In genomic region chr6:167669870-167670802, GRCh38 we compare ENCODE assay signal across 1 cellular context.
TF ChIP-seq lines count a peak whose summit lies in the region.

No MANE protein-coding gene starts in this region.

TF ChIP-seq in HepG2, 621 proteins besides CTCF, POLR2A, EP300 and RAD21 (continued from another document and continues in another):
- TF ChIP-seq, protein P1, sequence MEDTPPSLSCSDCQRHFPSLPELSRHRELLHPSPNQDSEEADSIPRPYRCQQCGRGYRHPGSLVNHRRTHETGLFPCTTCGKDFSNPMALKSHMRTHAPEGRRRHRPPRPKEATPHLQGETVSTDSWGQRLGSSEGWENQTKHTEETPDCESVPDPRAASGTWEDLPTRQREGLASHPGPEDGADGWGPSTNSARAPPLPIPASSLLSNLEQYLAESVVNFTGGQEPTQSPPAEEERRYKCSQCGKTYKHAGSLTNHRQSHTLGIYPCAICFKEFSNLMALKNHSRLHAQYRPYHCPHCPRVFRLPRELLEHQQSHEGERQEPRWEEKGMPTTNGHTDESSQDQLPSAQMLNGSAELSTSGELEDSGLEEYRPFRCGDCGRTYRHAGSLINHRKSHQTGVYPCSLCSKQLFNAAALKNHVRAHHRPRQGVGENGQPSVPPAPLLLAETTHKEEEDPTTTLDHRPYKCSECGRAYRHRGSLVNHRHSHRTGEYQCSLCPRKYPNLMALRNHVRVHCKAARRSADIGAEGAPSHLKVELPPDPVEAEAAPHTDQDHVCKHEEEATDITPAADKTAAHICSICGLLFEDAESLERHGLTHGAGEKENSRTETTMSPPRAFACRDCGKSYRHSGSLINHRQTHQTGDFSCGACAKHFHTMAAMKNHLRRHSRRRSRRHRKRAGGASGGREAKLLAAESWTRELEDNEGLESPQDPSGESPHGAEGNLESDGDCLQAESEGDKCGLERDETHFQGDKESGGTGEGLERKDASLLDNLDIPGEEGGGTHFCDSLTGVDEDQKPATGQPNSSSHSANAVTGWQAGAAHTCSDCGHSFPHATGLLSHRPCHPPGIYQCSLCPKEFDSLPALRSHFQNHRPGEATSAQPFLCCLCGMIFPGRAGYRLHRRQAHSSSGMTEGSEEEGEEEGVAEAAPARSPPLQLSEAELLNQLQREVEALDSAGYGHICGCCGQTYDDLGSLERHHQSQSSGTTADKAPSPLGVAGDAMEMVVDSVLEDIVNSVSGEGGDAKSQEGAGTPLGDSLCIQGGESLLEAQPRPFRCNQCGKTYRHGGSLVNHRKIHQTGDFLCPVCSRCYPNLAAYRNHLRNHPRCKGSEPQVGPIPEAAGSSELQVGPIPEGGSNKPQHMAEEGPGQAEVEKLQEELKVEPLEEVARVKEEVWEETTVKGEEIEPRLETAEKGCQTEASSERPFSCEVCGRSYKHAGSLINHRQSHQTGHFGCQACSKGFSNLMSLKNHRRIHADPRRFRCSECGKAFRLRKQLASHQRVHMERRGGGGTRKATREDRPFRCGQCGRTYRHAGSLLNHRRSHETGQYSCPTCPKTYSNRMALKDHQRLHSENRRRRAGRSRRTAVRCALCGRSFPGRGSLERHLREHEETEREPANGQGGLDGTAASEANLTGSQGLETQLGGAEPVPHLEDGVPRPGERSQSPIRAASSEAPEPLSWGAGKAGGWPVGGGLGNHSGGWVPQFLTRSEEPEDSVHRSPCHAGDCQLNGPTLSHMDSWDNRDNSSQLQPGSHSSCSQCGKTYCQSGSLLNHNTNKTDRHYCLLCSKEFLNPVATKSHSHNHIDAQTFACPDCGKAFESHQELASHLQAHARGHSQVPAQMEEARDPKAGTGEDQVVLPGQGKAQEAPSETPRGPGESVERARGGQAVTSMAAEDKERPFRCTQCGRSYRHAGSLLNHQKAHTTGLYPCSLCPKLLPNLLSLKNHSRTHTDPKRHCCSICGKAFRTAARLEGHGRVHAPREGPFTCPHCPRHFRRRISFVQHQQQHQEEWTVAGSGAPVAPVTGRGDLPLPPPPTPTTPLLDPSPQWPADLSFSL (CRISPR knock-in tag; IDR thresholded peaks at IDR 0.05), result 0 out of 2 replicates have a peak, but pooled peaks have one; percentile 43
- TF ChIP-seq ATF7-NPFF (CRISPR knock-in tag; IDR thresholded peaks at IDR 0.05; ENCODE audit: low read depth) (no peak), CEBPB (IDR thresholded peaks at IDR 0.05; ENCODE audit: borderline replicate concordance, low read depth, low read length) (peak; percentile 2; the same call in 1 of the 2 replicates), HNF4G (IDR thresholded peaks at IDR 0.05; ENCODE audit: borderline replicate concordance, low read depth, low read length) (no peak), HNF4G (CRISPR knock-in tag; IDR thresholded peaks at IDR 0.05; ENCODE audit: borderline replicate concordance, low read depth) (no peak), SAFB2 (CRISPR knock-in tag; IDR thresholded peaks at IDR 0.05; ENCODE audit: borderline replicate concordance, low read depth) (0 out of 2 replicates have a peak, but pooled peaks have one; percentile 35), MED1 (CRISPR knock-in tag; IDR thresholded peaks at IDR 0.05) (peak; percentile 27), ZNF772 (CRISPR knock-in tag; IDR thresholded peaks at IDR 0.05) (peak; percentile 27; the same call in 1 of the 2 replicates), ZNF768 (CRISPR knock-in tag; IDR thresholded peaks at IDR 0.05) (peak; percentile 25; the same call in 1 of the 2 replicates), GTF2F1 (IDR thresholded peaks at IDR 0.05; ENCODE audit: low read length) (no peak), DNMT3B (CRISPR knock-in tag; conservative IDR thresholded peaks at IDR 0.05) (no peak), ZNF563 (CRISPR knock-in tag; IDR thresholded peaks at IDR 0.05) (peak; percentile 51; the same call in 1 of the 2 replicates), HOXA5 (CRISPR knock-in tag; IDR thresholded peaks at IDR 0.05) (no peak), HES4 (CRISPR knock-in tag; IDR thresholded peaks at IDR 0.05; ENCODE audit: borderline replicate concordance) (peak; percentile 29), ARNT2 (CRISPR knock-in tag; IDR thresholded peaks at IDR 0.05; ENCODE audit: low read depth) (no peak), ZNF552 (CRISPR knock-in tag; IDR thresholded peaks at IDR 0.05; ENCODE audit: borderline replicate concordance) (no peak), FOXM1 (CRISPR knock-in tag; IDR thresholded peaks at IDR 0.05) (no peak), MXD4 (CRISPR knock-in tag; IDR thresholded peaks at IDR 0.05) (no peak), EEA1 (CRISPR knock-in tag; IDR thresholded peaks at IDR 0.05; ENCODE audit: borderline replicate concordance) (0 out of 2 replicates have a peak, but pooled peaks have one; percentile 46), ZMAT3 (CRISPR knock-in tag; conservative IDR thresholded peaks at IDR 0.05) (0 out of 2 replicates have a peak, but pooled peaks have one; percentile 30), ZBED4 (CRISPR knock-in tag; IDR thresholded peaks at IDR 0.05; ENCODE audit: borderline replicate concordance) (no peak), BRD4 (CRISPR knock-in tag; IDR thresholded peaks at IDR 0.05) (peak; percentile 72), ZC3H4 (CRISPR knock-in tag; IDR thresholded peaks at IDR 0.05; ENCODE audit: borderline replicate concordance) (no peak), ZMYM3 (CRISPR knock-in tag; IDR thresholded peaks at IDR 0.05) (no peak), TBX2 (CRISPR knock-in tag; IDR thresholded peaks at IDR 0.05; ENCODE audit: borderline replicate concordance) (no peak; the same call in none of the 2 replicates), CBX5 (CRISPR knock-in tag; IDR thresholded peaks at IDR 0.05; ENCODE audit: borderline replicate concordance) (peak; percentile 13; the same call in 1 of the 2 replicates), ZNF558 (CRISPR knock-in tag; IDR thresholded peaks at IDR 0.05; ENCODE audit: borderline replicate concordance) (no peak), HNF4A (CRISPR knock-in tag; IDR thresholded peaks at IDR 0.05) (0 out of 2 replicates have a peak, but pooled peaks have one; percentile 8), ZNF781 (CRISPR knock-in tag; IDR thresholded peaks at IDR 0.05; ENCODE audit: borderline replicate concordance, not compliant biosample characterization) (no peak), ZNF225 (CRISPR knock-in tag; IDR thresholded peaks at IDR 0.05) (peak; percentile 64; the same call in 1 of the 2 replicates), ZNF567 (CRISPR knock-in tag; IDR thresholded peaks at IDR 0.05; ENCODE audit: borderline replicate concordance) (0 out of 2 replicates have a peak, but pooled peaks have one; percentile 53), RFXAP (CRISPR knock-in tag; IDR thresholded peaks at IDR 0.05; ENCODE audit: borderline replicate concordance) (0 out of 2 replicates have a peak, but pooled peaks have one; percentile 26), HOXA3 (CRISPR knock-in tag; IDR thresholded peaks at IDR 0.05) (peak; percentile 42; the same call in 1 of the 2 replicates), MBNL3 (CRISPR knock-in tag; conservative IDR thresholded peaks at IDR 0.05) (no peak), KLF16 (CRISPR knock-in tag; IDR thresholded peaks at IDR 0.05) (no peak), ZNF775 (CRISPR knock-in tag; IDR thresholded peaks at IDR 0.05; ENCODE audit: borderline replicate concordance) (no peak), ZNF777 (CRISPR knock-in tag; IDR thresholded peaks at IDR 0.05) (no peak), ZNF790 (CRISPR knock-in tag; IDR thresholded peaks at IDR 0.05; ENCODE audit: borderline replicate concordance) (0 out of 2 replicates have a peak, but pooled peaks have one; percentile 64), ZBTB42 (CRISPR knock-in tag; IDR thresholded peaks at IDR 0.05) (0 out of 2 replicates have a peak, but pooled peaks have one; percentile 44), SMYD3 (CRISPR knock-in tag; IDR thresholded peaks at IDR 0.05) (no peak), ZBTB4 (CRISPR knock-in tag; IDR thresholded peaks at IDR 0.05; ENCODE audit: borderline replicate concordance) (peak; percentile 27; the same call in 1 of the 2 replicates), ZNF232 (CRISPR knock-in tag; IDR thresholded peaks at IDR 0.05; ENCODE audit: borderline replicate concordance) (peak; percentile 35; the same call in 1 of the 2 replicates)
- TF ChIP-seq, protein P2, sequence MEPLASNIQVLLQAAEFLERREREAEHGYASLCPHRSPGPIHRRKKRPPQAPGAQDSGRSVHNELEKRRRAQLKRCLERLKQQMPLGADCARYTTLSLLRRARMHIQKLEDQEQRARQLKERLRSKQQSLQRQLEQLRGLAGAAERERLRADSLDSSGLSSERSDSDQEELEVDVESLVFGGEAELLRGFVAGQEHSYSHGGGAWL (CRISPR knock-in tag; IDR thresholded peaks at IDR 0.05), result no peak
- TF ChIP-seq, protein P3, sequence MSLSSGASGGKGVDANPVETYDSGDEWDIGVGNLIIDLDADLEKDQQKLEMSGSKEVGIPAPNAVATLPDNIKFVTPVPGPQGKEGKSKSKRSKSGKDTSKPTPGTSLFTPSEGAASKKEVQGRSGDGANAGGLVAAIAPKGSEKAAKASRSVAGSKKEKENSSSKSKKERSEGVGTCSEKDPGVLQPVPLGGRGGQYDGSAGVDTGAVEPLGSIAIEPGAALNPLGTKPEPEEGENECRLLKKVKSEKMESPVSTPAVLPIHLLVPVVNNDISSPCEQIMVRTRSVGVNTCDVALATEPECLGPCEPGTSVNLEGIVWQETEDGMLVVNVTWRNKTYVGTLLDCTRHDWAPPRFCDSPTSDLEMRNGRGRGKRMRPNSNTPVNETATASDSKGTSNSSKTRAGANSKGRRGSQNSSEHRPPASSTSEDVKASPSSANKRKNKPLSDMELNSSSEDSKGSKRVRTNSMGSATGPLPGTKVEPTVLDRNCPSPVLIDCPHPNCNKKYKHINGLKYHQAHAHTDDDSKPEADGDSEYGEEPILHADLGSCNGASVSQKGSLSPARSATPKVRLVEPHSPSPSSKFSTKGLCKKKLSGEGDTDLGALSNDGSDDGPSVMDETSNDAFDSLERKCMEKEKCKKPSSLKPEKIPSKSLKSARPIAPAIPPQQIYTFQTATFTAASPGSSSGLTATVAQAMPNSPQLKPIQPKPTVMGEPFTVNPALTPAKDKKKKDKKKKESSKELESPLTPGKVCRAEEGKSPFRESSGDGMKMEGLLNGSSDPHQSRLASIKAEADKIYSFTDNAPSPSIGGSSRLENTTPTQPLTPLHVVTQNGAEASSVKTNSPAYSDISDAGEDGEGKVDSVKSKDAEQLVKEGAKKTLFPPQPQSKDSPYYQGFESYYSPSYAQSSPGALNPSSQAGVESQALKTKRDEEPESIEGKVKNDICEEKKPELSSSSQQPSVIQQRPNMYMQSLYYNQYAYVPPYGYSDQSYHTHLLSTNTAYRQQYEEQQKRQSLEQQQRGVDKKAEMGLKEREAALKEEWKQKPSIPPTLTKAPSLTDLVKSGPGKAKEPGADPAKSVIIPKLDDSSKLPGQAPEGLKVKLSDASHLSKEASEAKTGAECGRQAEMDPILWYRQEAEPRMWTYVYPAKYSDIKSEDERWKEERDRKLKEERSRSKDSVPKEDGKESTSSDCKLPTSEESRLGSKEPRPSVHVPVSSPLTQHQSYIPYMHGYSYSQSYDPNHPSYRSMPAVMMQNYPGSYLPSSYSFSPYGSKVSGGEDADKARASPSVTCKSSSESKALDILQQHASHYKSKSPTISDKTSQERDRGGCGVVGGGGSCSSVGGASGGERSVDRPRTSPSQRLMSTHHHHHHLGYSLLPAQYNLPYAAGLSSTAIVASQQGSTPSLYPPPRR (CRISPR knock-in tag; IDR thresholded peaks at IDR 0.05; ENCODE audit: borderline replicate concordance), result no peak
- TF ChIP-seq, protein P4, sequence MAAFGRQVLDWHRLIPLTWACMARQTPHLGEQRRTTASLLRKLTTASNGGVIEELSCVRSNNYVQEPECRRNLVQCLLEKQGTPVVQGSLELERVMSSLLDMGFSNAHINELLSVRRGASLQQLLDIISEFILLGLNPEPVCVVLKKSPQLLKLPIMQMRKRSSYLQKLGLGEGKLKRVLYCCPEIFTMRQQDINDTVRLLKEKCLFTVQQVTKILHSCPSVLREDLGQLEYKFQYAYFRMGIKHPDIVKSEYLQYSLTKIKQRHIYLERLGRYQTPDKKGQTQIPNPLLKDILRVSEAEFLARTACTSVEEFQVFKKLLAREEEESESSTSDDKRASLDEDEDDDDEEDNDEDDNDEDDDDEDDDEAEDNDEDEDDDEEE (CRISPR knock-in tag; IDR thresholded peaks at IDR 0.05), result 0 out of 2 replicates have a peak, but pooled peaks have one; percentile 26
